In genomic region chr1:185049670-185050069, GRCh38 we compare ENCODE assay signal across 20 cellular contexts. TPM values are rescaled to one million over a fixed set of nuclear protein-coding genes. Genes with fewer than 3 reads are reported as not detected.
A peak's percentile ranks its signal among the peaks of the same experiment; 100 is the strongest.
DNase-seq lines count a peak whose midpoint lies in the region; ATAC-seq and TF ChIP-seq lines count a peak whose summit lies in the region.
"Had no signal": no experiment of that assay in that cellular context is flagged by ENCODE, and none has a peak within 500 bp of the region (broad histone marks: within the 10 kb centered on the region; RNA-seq: fewer than 3 reads in every experiment).

No MANE protein-coding gene starts in this region.

- H3K36me3 Mint-ChIP-seq in T-helper 17 cell (ENCODE audit: low read depth) (no peaks in the 10 kb centered on the region), endothelial cell (ENCODE audit: low read depth, unreplicated experiment) (peaks cover 13% of the 10 kb centered on the region)

- H3K27ac Mint-ChIP-seq in T-helper 17 cell = peak overlapping the region; percentile 29
- peak overlapping the region; percentile 58 for H3K27ac Mint-ChIP-seq in endothelial cell (ENCODE audit: unreplicated experiment)
- H3K27ac Mint-ChIP-seq: CD4-positive, alpha-beta T cell; HFFc6; IgD-negative memory B cell had no signal

- H3K4me1 Mint-ChIP-seq in T-helper 17 cell (peaks cover 39% of the 10 kb centered on the region), endothelial cell (ENCODE audit: unreplicated experiment) (peaks cover 48% of the 10 kb centered on the region)

- H3K4me2 ChIP-seq in Loucy (ENCODE audit: low read depth, low read length, poor library complexity, severe bottlenecking) (peak overlapping the region; percentile 94), mammary epithelial cell (ENCODE audit: insufficient read depth, low read depth, low read length) (no peak overlapping the region)
- H3K4me2 ChIP-seq: A549 had no signal

- H3K9ac ChIP-seq in Loucy (ENCODE audit: low read depth, low read length, poor library complexity, severe bottlenecking) (no peak overlapping the region), mammary epithelial cell (ENCODE audit: insufficient read depth, low read length) (no peak overlapping the region)
- H3K9ac ChIP-seq: GM23248 had no signal

- H3K36me3 ChIP-seq in Loucy (ENCODE audit: insufficient read depth, low read length) (peaks cover 5% of the 10 kb centered on the region; the same call in 1 of the 2 replicates), mammary epithelial cell (ENCODE audit: insufficient read depth, low read length) (no peaks in the 10 kb centered on the region)

- H3K27me3 ChIP-seq in Loucy (ENCODE audit: insufficient read depth, low read length, poor library complexity, severe bottlenecking) (no peaks in the 10 kb centered on the region), mammary epithelial cell (ENCODE audit: insufficient read depth, low read length) (no peaks in the 10 kb centered on the region)

- peak; percentile 14 for DNase-seq in DMS 273 (lab: John Stamatoyannopoulos, UW; ENCODE audit: unreplicated experiment)
- DNase-seq in DMS 273 treated with DMSO at 0.1 percent for 48 hours (lab: John Stamatoyannopoulos, UW) = no peak
- DNase-seq in T-helper 17 cell = no peak
- no peak for DNase-seq in endothelial cell (ENCODE audit: low spot score)
- no peak for DNase-seq in T-helper 2 cell
- DNase-seq in mammary epithelial cell = no peak
- DNase-seq in COLO668 (lab: John Stamatoyannopoulos, UW; ENCODE audit: unreplicated experiment) = no peak
- DNase-seq: AML-193; CD4-positive, alpha-beta T cell; DMS53; GM23248; H7; HFFc6; KBM-7 had no signal

- H3F3A ChIP-seq in Loucy (ENCODE audit: low read depth) = peaks cover 4% of the 10 kb centered on the region

- no peak overlapping the region for H3K27ac ChIP-seq in mammary epithelial cell (ENCODE audit: insufficient read depth, low read depth, low read length)
- H3K27ac ChIP-seq: 22Rv1, A549, C4-2B, GM23248 had no signal

- peaks cover 76% of the 10 kb centered on the region for H4K20me1 ChIP-seq in Loucy (ENCODE audit: insufficient read depth, low read length, poor library complexity, severe bottlenecking)
- H4K20me1 ChIP-seq in mammary epithelial cell (ENCODE audit: insufficient read depth, low read length) = no peaks in the 10 kb centered on the region

- H3K9me3 ChIP-seq in Loucy (ENCODE audit: insufficient read depth, low read depth, low read length) (no peaks in the 10 kb centered on the region), T-helper 17 cell (ENCODE audit: control insufficient read depth, low read length, poor library complexity, severe bottlenecking) (no peaks in the 10 kb centered on the region), mammary epithelial cell (replicated peaks; ENCODE audit: insufficient read depth, low read length) (no peaks in the 10 kb centered on the region)
- H3K9me3 ChIP-seq: A549 had no signal

- dilution Hi-C loops in mammary epithelial cell (cut with HindIII; ENCODE audit: low sequenced_read_pairs) = no loop called here

- H3K4me3 ChIP-seq in Loucy (ENCODE audit: low read length, poor library complexity, severe bottlenecking) = peak overlapping the region; percentile 96
- no peak overlapping the region for H3K4me3 ChIP-seq in mammary epithelial cell (replicated peaks in 1 of 3; ENCODE audit: insufficient read depth in 1 of 3, low read depth in 2 of 3, low read length in 3 of 3)
- H3K4me3 ChIP-seq: A549, GM23248 had no signal

- H3K27me3 Mint-ChIP-seq in T-helper 17 cell = no peaks in the 10 kb centered on the region
- peaks cover 3% of the 10 kb centered on the region for H3K27me3 Mint-ChIP-seq in endothelial cell (ENCODE audit: unreplicated experiment)
- H3K27me3 Mint-ChIP-seq: CD4-positive, alpha-beta T cell; IgD-negative memory B cell had no signal

- CTCF ChIA-PET in mammary epithelial cell (lab: Charles Lee; ENCODE audit: low non-redundant PET) = no interaction called here

- H3K79me2 ChIP-seq in Loucy (ENCODE audit: insufficient read depth, low read length) = peaks cover 88% of the 10 kb centered on the region
- peaks cover 86% of the 10 kb centered on the region for H3K79me2 ChIP-seq in mammary epithelial cell (ENCODE audit: insufficient read depth, low read length)

- H2AFZ ChIP-seq in Loucy (ENCODE audit: low read length) (no peak overlapping the region), mammary epithelial cell (ENCODE audit: low read depth, low read length) (no peak overlapping the region)
- H2AFZ ChIP-seq: GM23248 had no signal

- peak overlapping the region; percentile 46 for H3K4me3 Mint-ChIP-seq in T-helper 17 cell
- H3K4me3 Mint-ChIP-seq in endothelial cell (ENCODE audit: unreplicated experiment) = no peak overlapping the region
- H3K4me3 Mint-ChIP-seq: CD4-positive, alpha-beta T cell; HFFc6 had no signal

- intact Hi-C loops in mammary epithelial cell (cut with micrococcal nuclease) = no loop called here

- ATAC-seq in T-helper 17 cell = no peak
- ATAC-seq: A549, HCT116 had no signal

- H3K9me3 Mint-ChIP-seq in endothelial cell (ENCODE audit: unreplicated experiment) = no peaks in the 10 kb centered on the region
- H3K9me3 Mint-ChIP-seq: CD4-positive, alpha-beta T cell; HFFc6 had no signal

- no TSS peak for BruUV-seq in mammary epithelial cell (replicated peaks; lab: Mats Ljungman, UMichigan)

- 100% methylated on average over 3 of the region's 3 CpGs for WGBS in mammary epithelial cell (ENCODE audit: low coverage, missing lambda C conversion rate)

- in situ Hi-C loops in mammary epithelial cell (cut with MboI; ENCODE audit: low sequenced_read_pairs in 2 of 2) = no loop called here

- H3K4me1 ChIP-seq in Loucy (ENCODE audit: insufficient read depth, low read length, poor library complexity, severe bottlenecking) (peaks cover 51% of the 10 kb centered on the region), mammary epithelial cell (ENCODE audit: insufficient read depth, low read length) (peaks cover 14% of the 10 kb centered on the region)

- TF ChIP-seq CTCF in Loucy (conservative IDR thresholded peaks at IDR 0.05; ENCODE audit: low read length) (no peak), endothelial cell (IDR thresholded peaks at IDR 0.05; ENCODE audit: unreplicated experiment) (no peak), mammary epithelial cell (conservative IDR thresholded peaks at IDR 0.05 in 1 of 2, IDR thresholded peaks at IDR 0.05 in 1 of 2; ENCODE audit: extremely low read depth in 1 of 2, insufficient read depth in 1 of 2, low read depth in 1 of 2, low read length in 2 of 2) (no peak)

- H3K9me2 ChIP-seq in Loucy (replicated peaks; ENCODE audit: low read depth, low read length) = no peaks in the 10 kb centered on the region

RNA-seq across cellular contexts. Expression of gene RNF2, which starts 4.3 kb away (rescaled TPM):
- total RNA-seq in T-helper 17 cell (10 to 100 TPM; 16.6 to 18.4 TPM), endothelial cell (ENCODE audit: unreplicated experiment) (44.5 TPM), mammary epithelial cell (10 to 100 TPM; 25.5 to 29.3 TPM)
- polyA plus RNA-seq in mammary epithelial cell = 28.1 TPM
- 33.6 TPM for polyA minus RNA-seq in mammary epithelial cell
